ENCODE assay signal across 8 cellular contexts in genomic region chr12:56271031-56271430, GRCh38. TPM values are rescaled to one million over a fixed set of nuclear protein-coding genes. Genes with fewer than 3 reads are reported as not detected.
DNase-seq lines count a peak whose midpoint lies in the region; ATAC-seq and TF ChIP-seq lines count a peak whose summit lies in the region.

No MANE protein-coding gene starts in this region.

- no TSS peak for BruUV-seq in PC-3 (replicated peaks; lab: Mats Ljungman, UMichigan)

- H3K27ac Mint-ChIP-seq in activated naive CD4-positive, alpha-beta T cell treated with anti-CD3 and anti-CD28 coated beads, Interleukin-2, amount 50 U/mL, for 24 hours: peak overlapping the region; percentile 4

- H2AFZ ChIP-seq in PC-3 (ENCODE audit: low read length): no peak overlapping the region

- no peak overlapping the region for H3K4me2 ChIP-seq in PC-3 (ENCODE audit: low read length)

- no peak for DNase-seq in activated naive CD4-positive, alpha-beta T cell (lab: John Stamatoyannopoulos, UW)
- peak; percentile 49 for DNase-seq in PC-3
- peak in 1 of 2 donors; percentile 64 for DNase-seq in foreskin fibroblast
- no peak for DNase-seq in activated CD8-positive, alpha-beta memory T cell treated with anti-CD3 and anti-CD28 coated beads, Interleukin-2, amount 50 U/mL, for 4 hours
- DNase-seq in T-helper 9 cell: no peak
- DNase-seq in SKM-1 (lab: John Stamatoyannopoulos, UW; ENCODE audit: unreplicated experiment): no peak

- H3K4me1 Mint-ChIP-seq in activated naive CD4-positive, alpha-beta T cell treated with anti-CD3 and anti-CD28 coated beads, Interleukin-2, amount 50 U/mL, for 24 hours: peaks cover 18% of the 10 kb centered on the region

- H3K79me2 ChIP-seq in PC-3 (ENCODE audit: low read length): no peaks in the 10 kb centered on the region

- no peaks in the 10 kb centered on the region for H3K9me3 ChIP-seq in PC-3 (ENCODE audit: low read length)

- intact Hi-C loops in PC-3 (cut with micrococcal nuclease): no loop called here

- peaks cover 15% of the 10 kb centered on the region for H3K36me3 Mint-ChIP-seq in activated naive CD4-positive, alpha-beta T cell treated with anti-CD3 and anti-CD28 coated beads, Interleukin-2, amount 50 U/mL, for 24 hours

- ATAC-seq in PC-3: peak; percentile 18; the same call in 1 of the 2 replicates

- H3K27ac ChIP-seq in PC-3 (ENCODE audit: low read length) (no peak overlapping the region), temporal lobe (ENCODE audit: low read depth, low read length) (peak overlapping the region; percentile 8)

- POLR2A ChIA-PET in PC-3 (lab: Charles Lee; ENCODE audit: unreplicated experiment): interaction anchor here (0.6 kb wide), 1 partner anchor 99 kb away, joined by 3 read pairs; no protein-coding TSS in a partner anchor

- H3K4me1 ChIP-seq in PC-3 (ENCODE audit: insufficient read depth, low read length): no peaks in the 10 kb centered on the region

- no peaks in the 10 kb centered on the region for H3K9me3 Mint-ChIP-seq in activated naive CD4-positive, alpha-beta T cell treated with anti-CD3 and anti-CD28 coated beads, Interleukin-2, amount 50 U/mL, for 24 hours

- H3K4me3 ChIP-seq in PC-3 (ENCODE audit: low read length): no peak overlapping the region
- no peak overlapping the region for H3K4me3 ChIP-seq in foreskin fibroblast (ENCODE audit: low read depth in 1 of 2, low read length in 2 of 2)

- H3K9ac ChIP-seq in PC-3 (ENCODE audit: low read length): no peak overlapping the region

- no peaks in the 10 kb centered on the region for H3K27me3 ChIP-seq in PC-3 (ENCODE audit: low read length)

- no peaks in the 10 kb centered on the region for H4K20me1 ChIP-seq in PC-3 (ENCODE audit: low read length)

- H3K27me3 Mint-ChIP-seq in activated naive CD4-positive, alpha-beta T cell treated with anti-CD3 and anti-CD28 coated beads, Interleukin-2, amount 50 U/mL, for 24 hours: no peaks in the 10 kb centered on the region

- peak; percentile 67 for TF ChIP-seq CTCF in PC-3 (conservative IDR thresholded peaks at IDR 0.05; ENCODE audit: low read depth, low read length)
- TF ChIP-seq CTCF in foreskin fibroblast (IDR thresholded peaks at IDR 0.05; ENCODE audit: low read depth, low read length): peak; percentile 58

- H3F3A ChIP-seq in PC-3 (ENCODE audit: low read length, unreplicated experiment): no peaks in the 10 kb centered on the region

- H3K4me3 Mint-ChIP-seq in activated naive CD4-positive, alpha-beta T cell treated with anti-CD3 and anti-CD28 coated beads, Interleukin-2, amount 50 U/mL, for 24 hours: no peak overlapping the region

- H3K9me2 ChIP-seq in PC-3 (replicated peaks; ENCODE audit: low read length): no peaks in the 10 kb centered on the region

- H3K36me3 ChIP-seq in PC-3 (ENCODE audit: low read depth, low read length): peaks cover 39% of the 10 kb centered on the region

- CTCF ChIA-PET in PC-3 (lab: Charles Lee): no interaction called here

RNA-seq across cellular contexts. Expression of gene COQ10A, which starts 4.3 kb away (rescaled TPM):
- total RNA-seq in PC-3 (2014; rRNA removed) (9.2 and 9.8 TPM in 2 replicates), temporal lobe (7.1 TPM)

RNA-seq across cellular contexts. Expression of gene ANKRD52, which starts 12.8 kb away (rescaled TPM):
- total RNA-seq in PC-3 (2014; rRNA removed): 19.1 and 26.7 TPM in 2 replicates
- total RNA-seq in temporal lobe: 11.3 TPM

RNA-seq across cellular contexts. Expression of gene CS, which starts 29.1 kb away (rescaled TPM):
- total RNA-seq in PC-3 (2014; rRNA removed) (182 and 199 TPM in 2 replicates), temporal lobe (102 TPM)

RNA-seq across cellular contexts. Expression of gene SLC39A5, which starts 41.2 kb away (rescaled TPM):
- total RNA-seq in PC-3 (2014; rRNA removed) (0.18 TPM in 1 of 2 replicates, not detected in the other), temporal lobe (0.25 TPM)

RNA-seq across cellular contexts. Expression of gene CNPY2, which starts 44.8 kb away (rescaled TPM):
- total RNA-seq in PC-3 (2014; rRNA removed) (109 and 162 TPM in 2 replicates), temporal lobe (32.0 TPM)
